9 cellular contexts compared by ENCODE assay signal in genomic region chr15:89441295-89441762, GRCh38. TPM values are rescaled to one million over a fixed set of nuclear protein-coding genes. Genes with fewer than 3 reads are reported as not detected.
DNase-seq lines count a peak whose midpoint lies in the region; ATAC-seq and TF ChIP-seq lines count a peak whose summit lies in the region.
"Had no signal": no experiment of that assay in that cellular context is flagged by ENCODE, and none has a peak within 500 bp of the region (broad histone marks: within the 10 kb centered on the region; RNA-seq: fewer than 3 reads in every experiment).

No MANE protein-coding gene starts in this region.

- DNase-seq in activated CD8-positive, alpha-beta memory T cell treated with anti-CD3 and anti-CD28 coated beads, Interleukin-2, amount 10 ng/mL, durations not matched to agents 7 days and 5 days, result no peak
- no peak for DNase-seq in CD8-positive, alpha-beta memory T cell
- no peak for DNase-seq in sigmoid colon
- DNase-seq: activated T-cell treated with anti-CD3 and anti-CD28 coated beads, Interleukin-2, amount 50 U/mL, for 4 hours had no signal

- H3K4me3 ChIP-seq in CD8-positive, alpha-beta memory T cell (ENCODE audit: low read length), result no peak overlapping the region
- no peak overlapping the region for H3K4me3 ChIP-seq in sigmoid colon

- H3K27me3 Mint-ChIP-seq in activated CD8-positive, alpha-beta memory T cell treated with anti-CD3 and anti-CD28 coated beads, Interleukin-2, amount 10 ng/mL, durations not matched to agents 7 days and 5 days, result peaks cover 25% of the 10 kb centered on the region
- peaks cover 20 to 57% of the 10 kb centered on the region in 2 donors for H3K27me3 Mint-ChIP-seq in CD8-positive, alpha-beta memory T cell
- H3K27me3 Mint-ChIP-seq in activated T-helper 17 cell treated with anti-CD3 and anti-CD28 coated beads, Interleukin-2, amount 50 U/mL, for 72 hours, result peaks cover 40% of the 10 kb centered on the region

- H3K4me1 Mint-ChIP-seq in activated CD8-positive, alpha-beta memory T cell treated with anti-CD3 and anti-CD28 coated beads, Interleukin-2, amount 10 ng/mL, durations not matched to agents 7 days and 5 days, result peaks cover 5% of the 10 kb centered on the region
- no peaks in the 10 kb centered on the region for H3K4me1 Mint-ChIP-seq in CD8-positive, alpha-beta memory T cell
- no peaks in the 10 kb centered on the region for H3K4me1 Mint-ChIP-seq in activated T-helper 17 cell treated with anti-CD3 and anti-CD28 coated beads, Interleukin-2, amount 50 U/mL, for 72 hours

- no peaks in the 10 kb centered on the region for H3K36me3 Mint-ChIP-seq in activated CD8-positive, alpha-beta memory T cell treated with anti-CD3 and anti-CD28 coated beads, Interleukin-2, amount 10 ng/mL, durations not matched to agents 7 days and 5 days
- H3K36me3 Mint-ChIP-seq in CD8-positive, alpha-beta memory T cell, result no peaks in the 10 kb centered on the region
- no peaks in the 10 kb centered on the region for H3K36me3 Mint-ChIP-seq in activated T-helper 17 cell treated with anti-CD3 and anti-CD28 coated beads, Interleukin-2, amount 50 U/mL, for 72 hours (ENCODE audit: low read depth)

- peaks cover 6% of the 10 kb centered on the region for H3K27me3 ChIP-seq in CD8-positive, alpha-beta memory T cell (ENCODE audit: insufficient read depth, low read length, poor library complexity, severe bottlenecking)
- H3K27me3 ChIP-seq in sigmoid colon, result peaks cover 0 to 2% (median 0%) of the 10 kb centered on the region in 3 donors

- no peak for TF ChIP-seq POLR2A in sigmoid colon (IDR thresholded peaks at IDR 0.05)

- no peaks in the 10 kb centered on the region for H3K4me1 ChIP-seq in CD8-positive, alpha-beta memory T cell (ENCODE audit: insufficient read depth, low read length)
- no peaks in the 10 kb centered on the region for H3K4me1 ChIP-seq in sigmoid colon

- TF ChIP-seq EP300 in sigmoid colon (IDR thresholded peaks at IDR 0.05), result no peak

- no peak overlapping the region for H3K27ac Mint-ChIP-seq in activated CD8-positive, alpha-beta memory T cell treated with anti-CD3 and anti-CD28 coated beads, Interleukin-2, amount 10 ng/mL, durations not matched to agents 7 days and 5 days
- no peak overlapping the region for H3K27ac Mint-ChIP-seq in CD8-positive, alpha-beta memory T cell
- H3K27ac Mint-ChIP-seq in activated T-helper 17 cell treated with anti-CD3 and anti-CD28 coated beads, Interleukin-2, amount 50 U/mL, for 72 hours, result no peak overlapping the region

- no peaks in the 10 kb centered on the region for H3K36me3 ChIP-seq in CD8-positive, alpha-beta memory T cell (ENCODE audit: insufficient read depth, low read length)
- H3K36me3 ChIP-seq in sigmoid colon, result no peaks in the 10 kb centered on the region

- no peak overlapping the region for H3K27ac ChIP-seq in CD8-positive, alpha-beta memory T cell (ENCODE audit: low read depth, low read length)
- H3K27ac ChIP-seq in sigmoid colon, result no peak overlapping the region

- no peaks in the 10 kb centered on the region for H3K9me3 Mint-ChIP-seq in activated CD8-positive, alpha-beta memory T cell treated with anti-CD3 and anti-CD28 coated beads, Interleukin-2, amount 10 ng/mL, durations not matched to agents 7 days and 5 days (ENCODE audit: low read depth)
- no peaks in the 10 kb centered on the region for H3K9me3 Mint-ChIP-seq in CD8-positive, alpha-beta memory T cell
- no peaks in the 10 kb centered on the region for H3K9me3 Mint-ChIP-seq in activated T-helper 17 cell treated with anti-CD3 and anti-CD28 coated beads, Interleukin-2, amount 50 U/mL, for 72 hours
- H3K9me3 Mint-ChIP-seq: activated T-cell treated with anti-CD3 and anti-CD28 coated beads, Interleukin-2, amount 50 U/mL, for 4 hours had no signal

- no peaks in the 10 kb centered on the region for H3K9me3 ChIP-seq in CD8-positive, alpha-beta memory T cell (ENCODE audit: low read length)
- no peaks in the 10 kb centered on the region for H3K9me3 ChIP-seq in sigmoid colon

- no peak for TF ChIP-seq CTCF in sigmoid colon (IDR thresholded peaks at IDR 0.05)

- no peak overlapping the region for H3K4me3 Mint-ChIP-seq in activated CD8-positive, alpha-beta memory T cell treated with anti-CD3 and anti-CD28 coated beads, Interleukin-2, amount 10 ng/mL, durations not matched to agents 7 days and 5 days
- no peak overlapping the region for H3K4me3 Mint-ChIP-seq in CD8-positive, alpha-beta memory T cell
- no peak overlapping the region for H3K4me3 Mint-ChIP-seq in activated T-helper 17 cell treated with anti-CD3 and anti-CD28 coated beads, Interleukin-2, amount 50 U/mL, for 72 hours
- H3K4me3 Mint-ChIP-seq: activated T-cell treated with anti-CD3 and anti-CD28 coated beads, Interleukin-2, amount 50 U/mL, for 4 hours had no signal

- intact Hi-C loops in sigmoid colon (cut with DNase I), result loop anchor here (10.0 kb wide), 1 partner anchor 113 kb away; no protein-coding TSS in a partner anchor

- CTCF ChIA-PET in activated CD8-positive, alpha-beta memory T cell treated with anti-CD3 and anti-CD28 coated beads, Interleukin-2, amount 10 ng/mL, durations not matched to agents 7 days and 5 days (lab: Charles Lee), result interaction anchor here (1.1 to 5.2 kb wide), 6 partner anchors 10 to 85 kb away, joined by 3 to 44 read pairs (median 8); no protein-coding TSS in a partner anchor
- CTCF ChIA-PET in CD8-positive, alpha-beta memory T cell (lab: Charles Lee), result no interaction called here

- POLR2A ChIA-PET in CD8-positive, alpha-beta memory T cell (lab: Charles Lee), result no interaction called here

- WGBS in sigmoid colon, 2 donors, result 21 to 35% methylated on average over 3 of the region's 3 CpGs

- peak; percentile 94 for ATAC-seq in GM18870 (IDR thresholded peaks at IDR 0.05; ENCODE audit: unreplicated experiment)
- ATAC-seq in GM21786 (IDR thresholded peaks at IDR 0.05; ENCODE audit: unreplicated experiment), result peak; percentile 98
- peak; percentile 89 for ATAC-seq in HG03469 (IDR thresholded peaks at IDR 0.05; ENCODE audit: unreplicated experiment)
- peak; percentile 17 for ATAC-seq in esophagus mucosa
- ATAC-seq in activated CD8-positive, alpha-beta memory T cell treated with anti-CD3 and anti-CD28 coated beads, Interleukin-2, amount 10 ng/mL, durations not matched to agents 7 days and 5 days, result no peak
- ATAC-seq in activated T-helper 17 cell treated with anti-CD3 and anti-CD28 coated beads, Interleukin-2, amount 50 U/mL, for 72 hours (replicated peaks), result no peak
- ATAC-seq: activated T-cell treated with anti-CD3 and anti-CD28 coated beads, Interleukin-2, amount 50 U/mL, for 4 hours had no signal

RNA-seq across cellular contexts. Expression of gene RHCG, which starts 55.1 kb away (rescaled TPM):
- 4,298 TPM for total RNA-seq in esophagus mucosa
- not detected for total RNA-seq in activated CD8-positive, alpha-beta memory T cell treated with anti-CD3 and anti-CD28 coated beads, Interleukin-2, amount 10 ng/mL, durations not matched to agents 7 days and 5 days
- total RNA-seq in CD8-positive, alpha-beta memory T cell, result not detected
- polyA plus RNA-seq in CD8-positive, alpha-beta memory T cell, result not detected
- total RNA-seq in sigmoid colon, result not detected
- polyA plus RNA-seq in sigmoid colon, result 1 to 10 TPM in 1 of 3 donors, under 1 TPM in 1, not detected in 1; 0.47 to 3.0 TPM
- total RNA-seq in activated T-helper 17 cell treated with anti-CD3 and anti-CD28 coated beads, Interleukin-2, amount 50 U/mL, for 72 hours, result not detected
- total RNA-seq: activated T-cell treated with anti-CD3 and anti-CD28 coated beads, Interleukin-2, amount 50 U/mL, for 4 hours had no signal

Comparison
In these comparisons a context has a peak if more than half of its experiments do, and no peak if none do; other contexts are left out.
1. ATAC-seq: peak in GM18870 (single experiment), GM21786 (single experiment), HG03469 (single experiment) and esophagus mucosa (single experiment); none in activated CD8-positive, alpha-beta memory T cell treated with anti-CD3 and anti-CD28 coated beads, Interleukin-2, amount 10 ng/mL, durations not matched to agents 7 days and 5 days (single experiment) and activated T-helper 17 cell treated with anti-CD3 and anti-CD28 coated beads, Interleukin-2, amount 50 U/mL, for 72 hours (single experiment).
2. RNA of gene RHCG, which starts 55.1 kb away (total RNA-seq): 4,298 TPM in esophagus mucosa (single experiment); not detected in activated CD8-positive, alpha-beta memory T cell treated with anti-CD3 and anti-CD28 coated beads, Interleukin-2, amount 10 ng/mL, durations not matched to agents 7 days and 5 days, not detected in CD8-positive, alpha-beta memory T cell, not detected in sigmoid colon and not detected in activated T-helper 17 cell treated with anti-CD3 and anti-CD28 coated beads, Interleukin-2, amount 50 U/mL, for 72 hours; every median in the first group is over 1,000 times any median in the second.